8 cellular contexts compared by ENCODE assay signal in genomic region chr15:74539521-74539920, GRCh38. TPM values are rescaled to one million over a fixed set of nuclear protein-coding genes. Genes with fewer than 3 reads are reported as not detected.
DNase-seq lines count a peak whose midpoint lies in the region; ATAC-seq, FAIRE-seq and TF ChIP-seq lines count a peak whose summit lies in the region.
"Not testable (repeated sequence)": the region's sequence is repeated elsewhere in the genome, so short reads cannot be mapped to it uniquely, and the experiment has no call there.

No MANE protein-coding gene starts in this region.

- not testable (repeated sequence) for ATAC-seq in activated CD8-positive, alpha-beta memory T cell treated with anti-CD3 and anti-CD28 coated beads, Interleukin-2, amount 10 ng/mL, durations not matched to agents 7 days and 5 days; K562

- H3K4me2 ChIP-seq in Karpas-422 (ENCODE audit: low read depth, low read length, poor library complexity, severe bottlenecking) (peak overlapping the region; percentile 75), SK-N-SH (peak overlapping the region; percentile 91; the same call in 1 of the 2 replicates), K562 (ENCODE audit: insufficient read depth, low read length) (0 out of 2 replicates have a peak overlapping the region, but pooled peaks have one; percentile 98)

- not testable (repeated sequence) for H3K79me2 ChIP-seq in Karpas-422 (ENCODE audit: low read length)
- H3K79me2 ChIP-seq in SK-N-SH (ENCODE audit: insufficient read depth) = peaks cover 11% of the 10 kb centered on the region; the same call in 1 of the 2 replicates
- peaks cover 33% of the 10 kb centered on the region for H3K79me2 ChIP-seq in K562 (ENCODE audit: control insufficient read depth, insufficient read depth, low read length)

- TF ChIP-seq CTCF in A673 (conservative IDR thresholded peaks at IDR 0.05; ENCODE audit: low read depth, low read length); GM12864 (IDR thresholded peaks at IDR 0.05; ENCODE audit: low read depth, low read length, missing control alignments); SK-N-SH (IDR thresholded peaks at IDR 0.05); K562 (IDR thresholded peaks at IDR 0.05 in 2 of 3, conservative IDR thresholded peaks at IDR 0.05 in 1 of 3; ENCODE audit: insufficient read depth in 2 of 3, low read depth in 1 of 3, low read length in 3 of 3); neutrophil (IDR thresholded peaks at IDR 0.05): not testable (repeated sequence)

- H3K27ac Mint-ChIP-seq in activated CD8-positive, alpha-beta memory T cell treated with anti-CD3 and anti-CD28 coated beads, Interleukin-2, amount 10 ng/mL, durations not matched to agents 7 days and 5 days = peak overlapping the region; percentile 44

- not testable (repeated sequence) for H3K27me3 ChIP-seq in A673 (replicated peaks; ENCODE audit: insufficient read depth, low read depth, low read length, poor library complexity); Karpas-422 (ENCODE audit: low read length); SK-N-SH (ENCODE audit: insufficient read depth); K562 (ENCODE audit: control insufficient read depth in 2 of 2, insufficient read depth in 2 of 2, low read length in 2 of 2); iPS-18a (ENCODE audit: control insufficient read depth, insufficient read depth, low read length); neutrophil

- not testable (repeated sequence) for H3K9me1 ChIP-seq in K562 (ENCODE audit: control insufficient read depth, insufficient read depth, low read length)

- H3K9me3 ChIP-seq in A673 (ENCODE audit: low read depth, low read length, poor library complexity, severe bottlenecking); Karpas-422 (ENCODE audit: low read length); SK-N-SH; K562 (replicated peaks; ENCODE audit: control insufficient read depth, insufficient read depth, low read depth, low read length); iPS-18a (ENCODE audit: control insufficient read depth, low read depth, low read length); neutrophil: not testable (repeated sequence)

- intact Hi-C loops in A673 (cut with micrococcal nuclease; ENCODE audit: unreplicated experiment); K562 (cut with micrococcal nuclease): not testable (repeated sequence)

- POLR2A ChIA-PET in A673 (lab: Charles Lee; ENCODE audit: low non-redundant PET); SK-N-SH (lab: Yijun Ruan, JAX): not testable (repeated sequence)
- POLR2A ChIA-PET in K562 (lab: Yijun Ruan, JAX) = interaction anchor here (0.7 to 1.0 kb wide), 2 partner anchors 9 to 78 kb away, joined by 3 to 4 read pairs; no protein-coding TSS in a partner anchor

- TF ChIP-seq POLR2A in K562 (conservative IDR thresholded peaks at IDR 0.05) = not testable (repeated sequence)

- H3F3A ChIP-seq in SK-N-SH (replicated peaks; ENCODE audit: insufficient read depth) = peaks cover 10% of the 10 kb centered on the region

- TF ChIP-seq EP300 in SK-N-SH (IDR thresholded peaks at IDR 0.05; ENCODE audit: borderline replicate concordance in 1 of 2, low read depth in 1 of 2, low read length in 1 of 2); K562 (IDR thresholded peaks at IDR 0.05; ENCODE audit: low read length): not testable (repeated sequence)

- peak overlapping the region; percentile 94 for H3K4me3 Mint-ChIP-seq in activated CD8-positive, alpha-beta memory T cell treated with anti-CD3 and anti-CD28 coated beads, Interleukin-2, amount 10 ng/mL, durations not matched to agents 7 days and 5 days

- BruUV-seq in A673 (replicated peaks; lab: Mats Ljungman, UMichigan); K562 (replicated peaks; lab: Mats Ljungman, UMichigan): not testable (repeated sequence)

- peaks cover 18% of the 10 kb centered on the region for H4K20me1 ChIP-seq in Karpas-422 (ENCODE audit: insufficient read depth, low read depth, low read length)
- H4K20me1 ChIP-seq in SK-N-SH (ENCODE audit: insufficient read depth) = peaks cover 15% of the 10 kb centered on the region
- H4K20me1 ChIP-seq in K562 (replicated peaks; ENCODE audit: control insufficient read depth, insufficient read depth, low read length) = peaks cover 13% of the 10 kb centered on the region

- peak overlapping the region; percentile 79 for H3K9ac ChIP-seq in Karpas-422 (ENCODE audit: low read length)
- H3K9ac ChIP-seq in SK-N-SH = peak overlapping the region; percentile 87; the same call in 1 of the 2 replicates
- not testable (repeated sequence) for H3K9ac ChIP-seq in K562 (ENCODE audit: insufficient read depth in 1 of 2, low read depth in 2 of 2, low read length in 2 of 2); iPS-18a (ENCODE audit: low read length)

- not testable (repeated sequence) for H3K9me2 ChIP-seq in Karpas-422 (replicated peaks; ENCODE audit: insufficient read depth, low read length); SK-N-SH

- in situ Hi-C loops in K562 (cut with MboI) = not testable (repeated sequence)

- TF ChIP-seq RAD21 in SK-N-SH (IDR thresholded peaks at IDR 0.05; ENCODE audit: low read length); K562 (CRISPR knock-in tag; conservative IDR thresholded peaks at IDR 0.05 in 1 of 2, IDR thresholded peaks at IDR 0.05 in 1 of 2): not testable (repeated sequence)

- peaks cover 28% of the 10 kb centered on the region for H3K36me3 Mint-ChIP-seq in activated CD8-positive, alpha-beta memory T cell treated with anti-CD3 and anti-CD28 coated beads, Interleukin-2, amount 10 ng/mL, durations not matched to agents 7 days and 5 days

- not testable (repeated sequence) for H3K27ac ChIP-seq in A673 (ENCODE audit: low read depth, low read length, poor library complexity, severe bottlenecking); Karpas-422 (ENCODE audit: low read length); SK-N-SH (ENCODE audit: low read depth in 2 of 2, low read length in 1 of 2); K562 (ENCODE audit: extremely low read depth, low read depth, low read length); iPS-18a (ENCODE audit: low read length)
- peak overlapping the region; percentile 93 for H3K27ac ChIP-seq in neutrophil

- H3K36me3 ChIP-seq in A673 (ENCODE audit: insufficient read depth, low read length, poor library complexity, severe bottlenecking); Karpas-422 (ENCODE audit: insufficient read depth, low read length); SK-N-SH (replicated peaks in 1 of 2; ENCODE audit: control insufficient read depth in 1 of 2, insufficient read depth in 2 of 2, low read length in 1 of 2); K562 (ENCODE audit: control insufficient read depth, insufficient read depth, low read length); iPS-18a (ENCODE audit: control insufficient read depth, low read depth, low read length); neutrophil: not testable (repeated sequence)

- not testable (repeated sequence) for H3K27me3 Mint-ChIP-seq in activated CD8-positive, alpha-beta memory T cell treated with anti-CD3 and anti-CD28 coated beads, Interleukin-2, amount 10 ng/mL, durations not matched to agents 7 days and 5 days

- not testable (repeated sequence) for H3K9me3 Mint-ChIP-seq in activated CD8-positive, alpha-beta memory T cell treated with anti-CD3 and anti-CD28 coated beads, Interleukin-2, amount 10 ng/mL, durations not matched to agents 7 days and 5 days (ENCODE audit: low read depth)

- not testable (repeated sequence) for H2AFZ ChIP-seq in Karpas-422 (ENCODE audit: low read length); SK-N-SH (ENCODE audit: low read depth); K562 (ENCODE audit: low read depth, low read length)

- 89% methylated on average over 12 of the region's 12 CpGs for WGBS in SK-N-SH (ENCODE audit: low lambda C conversion rate)
- 93% methylated on average over 12 of the region's 12 CpGs for WGBS in K562 (ENCODE audit: insufficient coverage, low coverage, missing lambda C conversion rate)

- H3K4me3 ChIP-seq in A673 (ENCODE audit: low read depth, low read length, poor library complexity, severe bottlenecking) (peak overlapping the region; percentile 99), GM12864 (ENCODE audit: low read depth, low read length) (peak overlapping the region; percentile 68; the same call in 1 of the 2 replicates), Karpas-422 (ENCODE audit: low read length) (peak overlapping the region; percentile 82), SK-N-SH (ENCODE audit: low read depth in 2 of 2, low read length in 1 of 2) (peak overlapping the region in 1 of 2 experiments; percentile 80; a peak in 2 of 4 replicates), iPS-18a (ENCODE audit: low read length) (peak overlapping the region; percentile 100), neutrophil (ENCODE audit: low read depth in 1 of 2, low read length in 1 of 2) (peak overlapping the region in 1 of 2 experiments; percentile 94)
- not testable (repeated sequence) for H3K4me3 ChIP-seq in K562

- not testable (repeated sequence) for FAIRE-seq in K562 (lab: Jason Lieb, UNC)

- CTCF ChIA-PET in A673 (lab: Charles Lee); K562 (lab: Yijun Ruan, JAX; ENCODE audit: low intra/inter-chr PET ratio): not testable (repeated sequence)
- CTCF ChIA-PET in SK-N-SH (lab: Yijun Ruan, JAX) = interaction anchor here (1.4 to 1.6 kb wide), 3 partner anchors 78 to 411 kb away, joined by 3 to 6 read pairs (median 3); partner anchors contain the start of gene UBL7
- CTCF ChIA-PET in activated CD8-positive, alpha-beta memory T cell treated with anti-CD3 and anti-CD28 coated beads, Interleukin-2, amount 10 ng/mL, durations not matched to agents 7 days and 5 days (lab: Charles Lee) = interaction anchor here (1.0 to 3.0 kb wide), 5 partner anchors 9 to 395 kb away, joined by 3 to 12 read pairs (median 4); no protein-coding TSS in a partner anchor

- H3K4me1 ChIP-seq in A673 (ENCODE audit: insufficient read depth, low read length, poor library complexity, severe bottlenecking) (peaks cover 11% of the 10 kb centered on the region), Karpas-422 (ENCODE audit: low read length) (peaks cover 29% of the 10 kb centered on the region), SK-N-SH (ENCODE audit: control insufficient read depth in 1 of 2, insufficient read depth in 2 of 2, low read depth in 1 of 2, low read length in 1 of 2) (peaks cover 0 to 12% of the 10 kb centered on the region in 2 experiments; a peak in 2 of 4 replicates), K562 (replicated peaks in 1 of 2; ENCODE audit: control insufficient read depth in 2 of 2, insufficient read depth in 2 of 2, low read length in 2 of 2) (peaks cover 17 to 27% of the 10 kb centered on the region in 2 experiments), iPS-18a (ENCODE audit: control insufficient read depth, low read depth, low read length) (peaks cover 12% of the 10 kb centered on the region), neutrophil (ENCODE audit: control insufficient read depth in 1 of 2, insufficient read depth in 1 of 2, low read depth in 1 of 2, low read length in 1 of 2) (peaks cover 33 to 37% of the 10 kb centered on the region in 2 experiments)

- DNase-seq in A673 (ENCODE audit: low spot score); GM12864 (ENCODE audit: low read depth); Karpas-422; SK-N-SH; activated CD8-positive, alpha-beta memory T cell treated with anti-CD3 and anti-CD28 coated beads, Interleukin-2, amount 10 ng/mL, durations not matched to agents 7 days and 5 days; K562 (ENCODE audit: extremely low read depth in 1 of 4, low spot score in 3 of 4): not testable (repeated sequence)

- H3K4me1 Mint-ChIP-seq in activated CD8-positive, alpha-beta memory T cell treated with anti-CD3 and anti-CD28 coated beads, Interleukin-2, amount 10 ng/mL, durations not matched to agents 7 days and 5 days = peaks cover 49% of the 10 kb centered on the region

RNA-seq across cellular contexts. Expression of gene ARID3B, which starts 1.5 kb away (rescaled TPM):
- total RNA-seq in A673 (2021) (17.3 and 18.3 TPM in 2 replicates), K562 (2014; rRNA removed) (7.1 and 10.9 TPM in 2 replicates), K562 (2014; rRNA removed; fragmentation: Illumina TruSeq; extraction: Trizol) (4.4 and 4.8 TPM in 2 replicates), K562 (2015; rRNA removed; fragmentation: Illumina TruSeq; extraction: Trizol) (6.0 and 6.1 TPM in 2 replicates), K562 (2021) (14.8 and 15.0 TPM in 2 replicates)
- 9.6 and 17.7 TPM in 2 replicates for total RNA-seq in Karpas-422 (2014; rRNA removed; shearing (Covaris generic); ENCODE audit: low replicate concordance)
- polyA plus RNA-seq in SK-N-SH (2012; rRNA removed) (3.0 and 3.7 TPM in 2 replicates), K562 (2011; rRNA removed) (11.8 and 16.4 TPM in 2 replicates), K562 (2014; fragmentation: Illumina TruSeq; extraction: Trizol) (12.4 and 14.8 TPM in 2 replicates), K562 (2014; fragmentation: Nextera tagmentation; extraction: Ambion mirVana) (under 1 TPM; 0.32 to 0.74 TPM), K562 (2014; rRNA removed) (14.1 and 15.1 TPM in 2 replicates)
- polyA plus RNA-seq in SK-N-SH (2012; cell fraction: cytosol; rRNA removed) = 1.1 and 1.5 TPM in 2 replicates
- polyA plus RNA-seq in SK-N-SH (2012; cell fraction: nucleus; rRNA removed) = 15.7 and 17.1 TPM in 2 replicates
- 10 to 100 TPM; 56.0 to 63.6 TPM for total RNA-seq in activated CD8-positive, alpha-beta memory T cell treated with anti-CD3 and anti-CD28 coated beads, Interleukin-2, amount 10 ng/mL, durations not matched to agents 7 days and 5 days
- 31.5 and 48.3 TPM in 2 replicates for total RNA-seq in K562 (2011; cell fraction: chromatin; rRNA removed; ENCODE audit: low replicate concordance)
- total RNA-seq in K562 (2011; cell fraction: nucleolus; rRNA removed) = 22.4 and 26.3 TPM in 2 replicates
- total RNA-seq in K562 (2011; cell fraction: nucleoplasm; rRNA removed) = 29.0 and 39.5 TPM in 2 replicates
- 14.6 and 18.3 TPM in 2 replicates for polyA plus RNA-seq in K562 (2011; cell fraction: cytosol; rRNA removed)
- polyA plus RNA-seq in K562 (2011; cell fraction: nucleus; rRNA removed) = 19.7 and 26.1 TPM in 2 replicates
- polyA plus RNA-seq in K562 (2012) = 11.3 and 18.8 TPM in 2 replicates
- polyA minus RNA-seq in K562 (2011; rRNA and poly(A)+ RNA removed) = 10.7 and 11.3 TPM in 2 replicates
- 11.5 and 11.8 TPM in 2 replicates for polyA minus RNA-seq in K562 (2011; cell fraction: cytosol; rRNA and poly(A)+ RNA removed)
- 10.5 and 11.4 TPM in 2 replicates for polyA minus RNA-seq in K562 (2011; cell fraction: nucleus; rRNA and poly(A)+ RNA removed)
